Comparison of ENCODE assay signal across 21 cellular contexts in genomic region chrX:18613930-18614639, GRCh38. TPM values are rescaled to one million over a fixed set of nuclear protein-coding genes. Genes with fewer than 3 reads are reported as not detected.
DNase-seq lines count a peak whose midpoint lies in the region; ATAC-seq, FAIRE-seq and TF ChIP-seq lines count a peak whose summit lies in the region.
"Had no signal": no experiment of that assay in that cellular context is flagged by ENCODE, and none has a peak within 500 bp of the region (broad histone marks: within the 10 kb centered on the region; RNA-seq: fewer than 3 reads in every experiment).

No MANE protein-coding gene starts in this region.

- POLR2A ChIA-PET in A549 (lab: Yijun Ruan, JAX) (no interaction called here), K562 (lab: Yijun Ruan, JAX) (no interaction called here)

- no peaks in the 10 kb centered on the region for H3K79me2 ChIP-seq in K562 (ENCODE audit: control insufficient read depth, insufficient read depth, low read length)

- no peak for TF ChIP-seq RAD21 in A549 (conservative IDR thresholded peaks at IDR 0.05 in 1 of 2, IDR thresholded peaks at IDR 0.05 in 1 of 2)
- no peak for TF ChIP-seq RAD21 in K562 (CRISPR knock-in tag; conservative IDR thresholded peaks at IDR 0.05 in 1 of 2, IDR thresholded peaks at IDR 0.05 in 1 of 2)

- TF ChIP-seq CTCF in A549 (IDR thresholded peaks at IDR 0.05) (no peak), K562 (IDR thresholded peaks at IDR 0.05 in 2 of 3, conservative IDR thresholded peaks at IDR 0.05 in 1 of 3; ENCODE audit: insufficient read depth in 2 of 3, low read depth in 1 of 3, low read length in 3 of 3) (no peak), psoas muscle (IDR thresholded peaks at IDR 0.05) (no peak)

- TF ChIP-seq POLR2A in A549 (IDR thresholded peaks at IDR 0.05; ENCODE audit: low read length): no peak
- no peak for TF ChIP-seq POLR2A in K562 (conservative IDR thresholded peaks at IDR 0.05)

- TF ChIP-seq EP300 in A549 (IDR thresholded peaks at IDR 0.05) (no peak), K562 (IDR thresholded peaks at IDR 0.05; ENCODE audit: low read length) (no peak)

- H2AFZ ChIP-seq in K562 (ENCODE audit: low read depth, low read length): no peak overlapping the region
- H2AFZ ChIP-seq: GM23338 had no signal

- H3K4me3 ChIP-seq in A549 (no peak overlapping the region), K562 (no peak overlapping the region), psoas muscle (no peak overlapping the region)
- H3K4me3 ChIP-seq: GM23338 had no signal

- H3K27me3 ChIP-seq in K562 (ENCODE audit: control insufficient read depth in 2 of 2, insufficient read depth in 2 of 2, low read length in 2 of 2): no peaks in the 10 kb centered on the region
- no peaks in the 10 kb centered on the region for H3K27me3 ChIP-seq in psoas muscle (ENCODE audit: insufficient read depth in 3 of 3, low read length in 2 of 3)

- intact Hi-C loops in K562 (cut with micrococcal nuclease): no loop called here
- intact Hi-C loops in psoas muscle (cut with DNase I): no loop called here

- CTCF ChIA-PET in A549 (lab: Yijun Ruan, JAX): no interaction called here
- CTCF ChIA-PET in K562 (lab: Yijun Ruan, JAX; ENCODE audit: low intra/inter-chr PET ratio): no interaction called here

- 90% methylated on average over 3 of the region's 3 CpGs for WGBS in A549 (ENCODE audit: missing lambda C conversion rate)
- 2% methylated on average over 3 of the region's 3 CpGs for WGBS in K562 (ENCODE audit: insufficient coverage, low coverage, missing lambda C conversion rate)
- 66 to 79% (median 75%) methylated on average over 3 of the region's 3 CpGs for WGBS in psoas muscle, 3 donors

- no peaks in the 10 kb centered on the region for H3K9me3 ChIP-seq in A549
- no peaks in the 10 kb centered on the region for H3K9me3 ChIP-seq in K562 (replicated peaks; ENCODE audit: control insufficient read depth, insufficient read depth, low read depth, low read length)
- no peaks in the 10 kb centered on the region for H3K9me3 ChIP-seq in psoas muscle

- BruUV-seq in K562 (replicated peaks; lab: Mats Ljungman, UMichigan): no TSS peak

- H3K4me2 ChIP-seq in A549: no peak overlapping the region
- no peak overlapping the region for H3K4me2 ChIP-seq in K562 (ENCODE audit: insufficient read depth, low read length)
- H3K4me2 ChIP-seq: GM23338 had no signal

- DNase-seq in A549 (ENCODE audit: low read depth in 1 of 2, low spot score in 1 of 2) (no peak), G401 (ENCODE audit: low spot score) (peak; percentile 76), K562 (ENCODE audit: extremely low read depth in 1 of 4, low spot score in 3 of 4) (no peak), psoas muscle (no peak), NCI-H446 (lab: John Stamatoyannopoulos, UW) (no peak), NCI-H1417 (lab: John Stamatoyannopoulos, UW) (no peak), NCI-H69 (lab: John Stamatoyannopoulos, UW) (no peak)
- DNase-seq: 8988T; Calu3; CD4-positive, alpha-beta memory T cell; COR-L47; DMS153; EL; GF-D8; H9 had no signal

- H4K20me1 ChIP-seq in K562 (replicated peaks; ENCODE audit: control insufficient read depth, insufficient read depth, low read length): no peaks in the 10 kb centered on the region

- FAIRE-seq in A549 (lab: Jason Lieb, UNC) (peak; percentile 91), K562 (lab: Jason Lieb, UNC) (no peak)
- FAIRE-seq: GM18507 had no signal

- ATAC-seq in A549: no peak
- no peak for ATAC-seq in K562
- peak in 3 of 4 donors; percentile 65 to 92 (median 91) for ATAC-seq in psoas muscle
- ATAC-seq: GM23338, HCT116 had no signal

- in situ Hi-C loops in G401 (cut with HindIII; ENCODE audit: low sequenced_read_pairs): no loop called here
- in situ Hi-C loops in K562 (cut with MboI): no loop called here

- H3K9me1 ChIP-seq in K562 (ENCODE audit: control insufficient read depth, insufficient read depth, low read length): no peaks in the 10 kb centered on the region

- H3K27ac ChIP-seq in A549: no peak overlapping the region
- H3K27ac ChIP-seq in K562 (ENCODE audit: extremely low read depth, low read depth, low read length): no peak overlapping the region
- no peak overlapping the region for H3K27ac ChIP-seq in psoas muscle

- no peak overlapping the region for H3K9ac ChIP-seq in K562 (ENCODE audit: insufficient read depth in 1 of 2, low read depth in 2 of 2, low read length in 2 of 2)

- H3K36me3 ChIP-seq in K562 (ENCODE audit: control insufficient read depth, insufficient read depth, low read length) (no peaks in the 10 kb centered on the region), psoas muscle (ENCODE audit: insufficient read depth in 1 of 2, low read depth in 1 of 2) (peaks cover 0 to 6% of the 10 kb centered on the region in 2 donors)

- H3K4me1 ChIP-seq in A549 (peaks cover 20% of the 10 kb centered on the region), K562 (replicated peaks in 1 of 2; ENCODE audit: control insufficient read depth in 2 of 2, insufficient read depth in 2 of 2, low read length in 2 of 2) (no peaks in the 10 kb centered on the region), psoas muscle (no peaks in the 10 kb centered on the region)

TF ChIP-seq in A549, 52 proteins besides CTCF, POLR2A, EP300 and RAD21:
- TF ChIP-seq MAFK (IDR thresholded peaks at IDR 0.05; ENCODE audit: partially characterized antibody) (peak; percentile 79), NR3C1 (IDR thresholded peaks at IDR 0.05) (no peak)
TF ChIP-seq in A549: peak in this region for 1.

TF ChIP-seq in K562, 482 proteins besides CTCF, POLR2A, EP300 and RAD21:
- TF ChIP-seq ZNF274 (IDR thresholded peaks at IDR 0.05; ENCODE audit: borderline replicate concordance, low read depth, low read length) (no peak), ZNF316 (IDR thresholded peaks at IDR 0.05) (peak; percentile 42; the same call in 1 of the 2 replicates), ARID1B (IDR thresholded peaks at IDR 0.05) (no peak)

RNA-seq across cellular contexts. Expression of gene RS1, which starts 57.8 kb away (rescaled TPM):
- polyA plus RNA-seq in A549 (2011; rRNA removed): not detected in 2 replicates
- polyA plus RNA-seq in A549 (2012; cell fraction: cytosol; rRNA removed): not detected in 2 replicates
- polyA plus RNA-seq in A549 (2012; cell fraction: nucleus; rRNA removed): not detected in 2 replicates
- polyA plus RNA-seq in A549 (2017; fragmentation: RNase III; extraction: RNeasy Plus Mini Kit Qiagen cat#74134 plus additional on column Dnase treatment): not detected in 3 replicates
- polyA minus RNA-seq in A549 (2011; rRNA and poly(A)+ RNA removed): not detected in 2 replicates
- not detected in 2 replicates for total RNA-seq in G401 (2014; rRNA removed; shearing (Covaris generic))
- total RNA-seq in K562 (2011; cell fraction: chromatin; rRNA removed; ENCODE audit: low replicate concordance): not detected in 2 replicates
- not detected in 2 replicates for total RNA-seq in K562 (2011; cell fraction: nucleolus; rRNA removed)
- total RNA-seq in K562 (2011; cell fraction: nucleoplasm; rRNA removed): not detected in 2 replicates
- not detected in 2 replicates for total RNA-seq in K562 (2014; rRNA removed)
- total RNA-seq in K562 (2014; rRNA removed; fragmentation: Illumina TruSeq; extraction: Trizol): not detected in 2 replicates
- not detected in 2 replicates for total RNA-seq in K562 (2015; rRNA removed; fragmentation: Illumina TruSeq; extraction: Trizol)
- not detected in 2 replicates for total RNA-seq in K562 (2021)
- polyA plus RNA-seq in K562 (2011; rRNA removed): not detected in 2 replicates
- polyA plus RNA-seq in K562 (2011; cell fraction: cytosol; rRNA removed): not detected in 2 replicates
- polyA plus RNA-seq in K562 (2011; cell fraction: nucleus; rRNA removed): not detected in 2 replicates
- not detected in 2 replicates for polyA plus RNA-seq in K562 (2012)
- not detected in 2 replicates for polyA plus RNA-seq in K562 (2014; fragmentation: Illumina TruSeq; extraction: Trizol)
- polyA plus RNA-seq in K562 (2014; fragmentation: Nextera tagmentation; extraction: Ambion mirVana): not detected
- polyA plus RNA-seq in K562 (2014; rRNA removed): not detected in 2 replicates
- polyA minus RNA-seq in K562 (2011; rRNA and poly(A)+ RNA removed): not detected in 2 replicates
- polyA minus RNA-seq in K562 (2011; cell fraction: cytosol; rRNA and poly(A)+ RNA removed): not detected in 2 replicates
- not detected in 2 replicates for polyA minus RNA-seq in K562 (2011; cell fraction: nucleus; rRNA and poly(A)+ RNA removed)
- total RNA-seq in psoas muscle: not detected
- polyA plus RNA-seq in psoas muscle: not detected
- total RNA-seq: A673; Calu3; CD4-positive, alpha-beta memory T cell; GM23338; H4; H9 had no signal
- polyA plus RNA-seq: BJ; CD4-positive, alpha-beta memory T cell; GM23338 had no signal

Comparison
In these comparisons a context has a peak if more than half of its experiments do, and no peak if none do; other contexts are left out.
1. ATAC-seq: peak in psoas muscle (3 of 4); none in A549 (0 of 2) and K562 (single experiment).
2. Of the 35 proteins assayed by ChIP-seq in both K562 and A549: peak only in K562: none; only in A549: MAFK; in both: none; in neither: 34.